ENCODE assay signal across 10 cellular contexts in genomic region chr7:90424720-90425119, GRCh38. TPM values are rescaled to one million over a fixed set of nuclear protein-coding genes. Genes with fewer than 3 reads are reported as not detected.
DNase-seq lines count a peak whose midpoint lies in the region; ATAC-seq and TF ChIP-seq lines count a peak whose summit lies in the region.
"Had no signal": no experiment of that assay in that cellular context is flagged by ENCODE, and none has a peak within 500 bp of the region (broad histone marks: within the 10 kb centered on the region; RNA-seq: fewer than 3 reads in every experiment).

No MANE protein-coding gene starts in this region.

- H3K23me2 ChIP-seq in H9 (ENCODE audit: insufficient read length, low read depth, low read length, poor library complexity, severe bottlenecking) = no peaks in the 10 kb centered on the region

- no peak overlapping the region for H2BK15ac ChIP-seq in H9 (ENCODE audit: low read depth, low read length)

- no peak overlapping the region for H3T11ph ChIP-seq in H9 (ENCODE audit: low read length)

- no peak overlapping the region for H3K9ac ChIP-seq in H9 (ENCODE audit: extremely low read depth, insufficient read length, low read length)

- no peaks in the 10 kb centered on the region for H3K27me3 ChIP-seq in H9 (ENCODE audit: insufficient read depth, low read length)

- no peaks in the 10 kb centered on the region for H4K20me1 ChIP-seq in H9 (ENCODE audit: control insufficient read depth, insufficient read depth, insufficient read length)

- DNase-seq in HUDEP-2 (lab: John Stamatoyannopoulos, UW; ENCODE audit: unreplicated experiment in 76 of 76) (no peak), nucleus accumbens (lab: John Stamatoyannopoulos, UW) (no peak), H9 (no peak), DMS 273 (lab: John Stamatoyannopoulos, UW; ENCODE audit: unreplicated experiment) (no peak)
- DNase-seq: activated effector memory CD4-positive, alpha-beta T cell treated with Interleukin-2 at 50 U/mL for 16 hours; head of caudate nucleus had no signal

- no peak overlapping the region for H3K4me3 Mint-ChIP-seq in H9

- no peak overlapping the region for H3K18ac ChIP-seq in H9 (ENCODE audit: insufficient read length, low read depth, low read length)

- no peak overlapping the region for H3K4ac ChIP-seq in H9 (ENCODE audit: low read depth, low read length)

- WGBS in H9 (ENCODE audit: extremely low coverage, insufficient read length, low lambda C conversion rate) = no CpG with 5 or more reads among the region's 3 CpGs

- no peak overlapping the region for H4K5ac ChIP-seq in H9 (ENCODE audit: insufficient read length, low read depth, low read length)

- no peak overlapping the region for H4K91ac ChIP-seq in H9 (ENCODE audit: insufficient read length, low read depth, low read length)

- H3K4me1 Mint-ChIP-seq in H9 = no peaks in the 10 kb centered on the region

- H3K36me3 Mint-ChIP-seq in H9 (ENCODE audit: insufficient read depth in 1 of 3, low read depth in 3 of 3) = peaks cover 5 to 13% (median 7%) of the 10 kb centered on the region in 3 experiments; a peak in 6 of 7 replicates

- no peak overlapping the region for H2AK5ac ChIP-seq in H9 (ENCODE audit: insufficient read length, low read length)

- peaks cover 5 to 13% of the 10 kb centered on the region in 2 experiments; a peak in 4 of 5 replicates for H3K9me3 Mint-ChIP-seq in H9

- no peak overlapping the region for H2BK20ac ChIP-seq in H9 (ENCODE audit: low read depth, low read length, poor library complexity, severe bottlenecking)

- H3K79me2 ChIP-seq in H9 (ENCODE audit: insufficient read depth, low read length) = no peaks in the 10 kb centered on the region

- H3K4me1 ChIP-seq in H9 (ENCODE audit: insufficient read depth, low read length) = no peaks in the 10 kb centered on the region

- no peak overlapping the region for H3K14ac ChIP-seq in H9 (ENCODE audit: insufficient read depth, low read length)

- H3K23ac ChIP-seq in H9 (ENCODE audit: insufficient read length, low read depth, low read length) = no peak overlapping the region

- no peak overlapping the region for H2AFZ ChIP-seq in H9 (ENCODE audit: low read length)

- H2BK12ac ChIP-seq in H9 (ENCODE audit: insufficient read length, low read depth, low read length) = no peak overlapping the region

- no peak overlapping the region for H3K4me2 ChIP-seq in H9 (ENCODE audit: insufficient read depth, insufficient read length, low read length)

- H3K79me1 ChIP-seq in H9 (ENCODE audit: insufficient read depth, low read depth, low read length, poor library complexity, severe bottlenecking) = no peaks in the 10 kb centered on the region

- H3K27ac ChIP-seq in H9 (ENCODE audit: insufficient read length, low read depth, low read length) = no peak overlapping the region

- no peak overlapping the region for H3K27ac Mint-ChIP-seq in H9

- TF ChIP-seq CTCF in H9 (conservative IDR thresholded peaks at IDR 0.05) = no peak

- H3K9me3 ChIP-seq in H9 (ENCODE audit: control insufficient read depth, low read depth, low read length) = peaks cover 4% of the 10 kb centered on the region

- H3K56ac ChIP-seq in H9 (ENCODE audit: insufficient read length, low read depth, low read length) = no peak overlapping the region

- ATAC-seq in GM18498 (IDR thresholded peaks at IDR 0.05; ENCODE audit: unreplicated experiment) (peak; percentile 97), GM19328 (IDR thresholded peaks at IDR 0.05; ENCODE audit: unreplicated experiment) (peak; percentile 79), HG02840 (IDR thresholded peaks at IDR 0.05; ENCODE audit: low FRiP score, unreplicated experiment) (peak; percentile 68), HG03565 (IDR thresholded peaks at IDR 0.05; ENCODE audit: unreplicated experiment) (peak; percentile 93)

- no peak overlapping the region for H2BK5ac ChIP-seq in H9 (ENCODE audit: insufficient read length, low read length)

- H3K27me3 Mint-ChIP-seq in H9 (ENCODE audit: low read depth) = no peaks in the 10 kb centered on the region

- H4K8ac ChIP-seq in H9 (replicated peaks; ENCODE audit: insufficient read length, low read depth, low read length) = no peak overlapping the region

- no peak overlapping the region for H2BK120ac ChIP-seq in H9 (ENCODE audit: low read depth, low read length, poor library complexity, severe bottlenecking)

RNA-seq across cellular contexts. Expression of gene CLDN12, which starts 21.5 kb away (rescaled TPM):
- total RNA-seq in H9 (2021) = 40.1 and 42.9 TPM in 2 replicates

RNA-seq across cellular contexts. Expression of gene PTTG1IP2, which starts 44.7 kb away (rescaled TPM):
- total RNA-seq in H9 (2021) = not detected in 2 replicates
